Comparison of ENCODE assay signal across 8 cellular contexts in genomic region chr11:73178092-73178539, GRCh38. TPM values are rescaled to one million over a fixed set of nuclear protein-coding genes. Genes with fewer than 3 reads are reported as not detected.
A peak's percentile ranks its signal among the peaks of the same experiment; 100 is the strongest.
DNase-seq lines count a peak whose midpoint lies in the region; ATAC-seq and TF ChIP-seq lines count a peak whose summit lies in the region.

No MANE protein-coding gene starts in this region.

- H3K4me3 Mint-ChIP-seq in CD4-positive, alpha-beta T cell = no peak overlapping the region
- no peak overlapping the region for H3K4me3 Mint-ChIP-seq in activated naive CD4-positive, alpha-beta T cell treated with anti-CD3 and anti-CD28 coated beads, Interleukin-2, amount 10 ng/mL, durations not matched to agents 7 days and 5 days
- H3K4me3 Mint-ChIP-seq in glutamatergic neuron (ENCODE audit: unreplicated experiment) (no peak overlapping the region), type B pancreatic cell (no peak overlapping the region)

- H2AFZ ChIP-seq in Karpas-422 (ENCODE audit: low read length) = no peak overlapping the region

- no peaks in the 10 kb centered on the region for H3K27me3 Mint-ChIP-seq in CD4-positive, alpha-beta T cell
- peaks cover 50% of the 10 kb centered on the region for H3K27me3 Mint-ChIP-seq in activated naive CD4-positive, alpha-beta T cell treated with anti-CD3 and anti-CD28 coated beads, Interleukin-2, amount 10 ng/mL, durations not matched to agents 7 days and 5 days
- peaks cover 2% of the 10 kb centered on the region for H3K27me3 Mint-ChIP-seq in glutamatergic neuron (ENCODE audit: unreplicated experiment)
- peaks cover 7% of the 10 kb centered on the region for H3K27me3 Mint-ChIP-seq in type B pancreatic cell

- H4K20me1 ChIP-seq in Karpas-422 (ENCODE audit: insufficient read depth, low read depth, low read length) = no peaks in the 10 kb centered on the region

- no peak overlapping the region for H3K27ac ChIP-seq in CD4-positive, alpha-beta T cell (ENCODE audit: low read depth, low read length)
- peak overlapping the region; percentile 88; the same call in 1 of the 2 replicates for H3K27ac ChIP-seq in Karpas-422 (ENCODE audit: low read length)
- H3K27ac ChIP-seq in SK-N-MC = no peak overlapping the region

- H3K27ac Mint-ChIP-seq in CD4-positive, alpha-beta T cell = no peak overlapping the region
- no peak overlapping the region for H3K27ac Mint-ChIP-seq in activated naive CD4-positive, alpha-beta T cell treated with anti-CD3 and anti-CD28 coated beads, Interleukin-2, amount 10 ng/mL, durations not matched to agents 7 days and 5 days
- H3K27ac Mint-ChIP-seq in glutamatergic neuron (ENCODE audit: unreplicated experiment) (no peak overlapping the region), type B pancreatic cell (no peak overlapping the region)

- peak overlapping the region; percentile 61 for H3K9ac ChIP-seq in Karpas-422 (ENCODE audit: low read length)
- H3K9ac ChIP-seq in SK-N-MC (ENCODE audit: insufficient read length) = no peak overlapping the region

- TF ChIP-seq CTCF in CD4-positive, alpha-beta T cell (IDR thresholded peaks at IDR 0.05) = peak; percentile 78
- TF ChIP-seq CTCF in glutamatergic neuron (IDR thresholded peaks at IDR 0.05; ENCODE audit: partially characterized antibody, unreplicated experiment) (peak; percentile 40), type B pancreatic cell (conservative IDR thresholded peaks at IDR 0.05) (peak; percentile 81)

- CTCF ChIA-PET in CD4-positive, alpha-beta T cell (lab: Charles Lee) = interaction anchor here (0.6 to 2.6 kb wide), 9 partner anchors 25 to 462 kb away, joined by 3 to 23 read pairs (median 4); no protein-coding TSS in a partner anchor
- CTCF ChIA-PET in activated naive CD4-positive, alpha-beta T cell treated with anti-CD3 and anti-CD28 coated beads, Interleukin-2, amount 10 ng/mL, durations not matched to agents 7 days and 5 days (lab: Charles Lee) = interaction anchor here (0.7 to 7.0 kb wide), 38 partner anchors 8 to 589 kb away, joined by 3 to 180 read pairs (median 5); partner anchors contain the start of genes ATG16L2 and FCHSD2

- H3K9me3 Mint-ChIP-seq in CD4-positive, alpha-beta T cell = no peaks in the 10 kb centered on the region
- no peaks in the 10 kb centered on the region for H3K9me3 Mint-ChIP-seq in activated naive CD4-positive, alpha-beta T cell treated with anti-CD3 and anti-CD28 coated beads, Interleukin-2, amount 10 ng/mL, durations not matched to agents 7 days and 5 days
- H3K9me3 Mint-ChIP-seq in glutamatergic neuron (ENCODE audit: unreplicated experiment) = no peaks in the 10 kb centered on the region
- no peaks in the 10 kb centered on the region for H3K9me3 Mint-ChIP-seq in type B pancreatic cell

- peaks cover 28% of the 10 kb centered on the region for H3K4me1 ChIP-seq in Karpas-422 (ENCODE audit: low read length)

- H3K36me3 ChIP-seq in Karpas-422 (ENCODE audit: insufficient read depth, low read length) (no peaks in the 10 kb centered on the region), SK-N-MC (ENCODE audit: insufficient read depth, low read length) (no peaks in the 10 kb centered on the region)

- H3K9me3 ChIP-seq in CD4-positive, alpha-beta T cell (ENCODE audit: control insufficient read depth, low read length) = no peaks in the 10 kb centered on the region
- no peaks in the 10 kb centered on the region for H3K9me3 ChIP-seq in Karpas-422 (ENCODE audit: low read length)
- H3K9me3 ChIP-seq in SK-N-MC (ENCODE audit: low read depth, low read length) = no peaks in the 10 kb centered on the region

- H3K36me3 Mint-ChIP-seq in CD4-positive, alpha-beta T cell (ENCODE audit: low read depth) = no peaks in the 10 kb centered on the region
- no peaks in the 10 kb centered on the region for H3K36me3 Mint-ChIP-seq in activated naive CD4-positive, alpha-beta T cell treated with anti-CD3 and anti-CD28 coated beads, Interleukin-2, amount 10 ng/mL, durations not matched to agents 7 days and 5 days
- H3K36me3 Mint-ChIP-seq in glutamatergic neuron (ENCODE audit: unreplicated experiment) (no peaks in the 10 kb centered on the region), type B pancreatic cell (no peaks in the 10 kb centered on the region)

- no peak overlapping the region for H3K4me2 ChIP-seq in Karpas-422 (ENCODE audit: low read depth, low read length, poor library complexity, severe bottlenecking)

- H3K9me2 ChIP-seq in Karpas-422 (replicated peaks; ENCODE audit: insufficient read depth, low read length) = no peaks in the 10 kb centered on the region

- intact Hi-C loops in CD4-positive, alpha-beta T cell (cut with DNase I, micrococcal nuclease) = loop anchor here (1.0 to 5.0 kb wide), 9 partner anchors 37 to 706 kb away; no protein-coding TSS in a partner anchor
- intact Hi-C loops in posterior vena cava (cut with DNase I) = loop anchor here (2.0 to 10.0 kb wide), 3 partner anchors 347 to 453 kb away; no protein-coding TSS in a partner anchor

- H3K4me3 ChIP-seq in Karpas-422 (ENCODE audit: low read length) (no peak overlapping the region), SK-N-MC (no peak overlapping the region)

- H3K79me2 ChIP-seq in Karpas-422 (ENCODE audit: low read length) = no peaks in the 10 kb centered on the region

- no peaks in the 10 kb centered on the region for H3K27me3 ChIP-seq in CD4-positive, alpha-beta T cell (ENCODE audit: control insufficient read depth, insufficient read depth, low read length)
- H3K27me3 ChIP-seq in Karpas-422 (ENCODE audit: low read length) = no peaks in the 10 kb centered on the region

- H3K4me1 Mint-ChIP-seq in CD4-positive, alpha-beta T cell (ENCODE audit: low read depth) = no peaks in the 10 kb centered on the region
- H3K4me1 Mint-ChIP-seq in activated naive CD4-positive, alpha-beta T cell treated with anti-CD3 and anti-CD28 coated beads, Interleukin-2, amount 10 ng/mL, durations not matched to agents 7 days and 5 days = peaks cover 29% of the 10 kb centered on the region
- H3K4me1 Mint-ChIP-seq in glutamatergic neuron (ENCODE audit: low read depth, unreplicated experiment) = peaks cover 5% of the 10 kb centered on the region
- peaks cover 8% of the 10 kb centered on the region for H3K4me1 Mint-ChIP-seq in type B pancreatic cell (ENCODE audit: unreplicated experiment)

- ATAC-seq in CD4-positive, alpha-beta T cell (ENCODE audit: poor library complexity) = peak; percentile 100
- ATAC-seq in GM21360 (IDR thresholded peaks at IDR 0.05; ENCODE audit: unreplicated experiment) = peak; percentile 65

- peak; percentile 71 to 87 (median 74) for DNase-seq in CD4-positive, alpha-beta T cell
- peak; percentile 95 for DNase-seq in Karpas-422
- DNase-seq in SK-N-MC (ENCODE audit: low read depth, low spot score) = peak; percentile 6
- peak; percentile 90 for DNase-seq in activated naive CD4-positive, alpha-beta T cell treated with anti-CD3 and anti-CD28 coated beads, Interleukin-2, amount 10 ng/mL, durations not matched to agents 7 days and 5 days
- peak; percentile 71 for DNase-seq in glutamatergic neuron
- DNase-seq in posterior vena cava (ENCODE audit: low spot score) = peak; percentile 96
- no peak for DNase-seq in type B pancreatic cell (ENCODE audit: extremely low spot score, unreplicated experiment)

- POLR2A ChIA-PET in CD4-positive, alpha-beta T cell (lab: Charles Lee) = interaction anchor here (0.9 to 2.1 kb wide), 8 partner anchors 35 to 456 kb away, joined by 3 to 10 read pairs (median 4); partner anchors contain the start of gene FCHSD2

RNA-seq across cellular contexts. Expression of gene FCHSD2, which starts 36.0 kb away (rescaled TPM):
- total RNA-seq in CD4-positive, alpha-beta T cell = 10 to 100 TPM; 48.6 to 50.7 TPM
- total RNA-seq in Karpas-422 (2014; rRNA removed; shearing (Covaris generic); ENCODE audit: low replicate concordance) = 41.1 and 48.2 TPM in 2 replicates
- 19.7 TPM for total RNA-seq in glutamatergic neuron (ENCODE audit: unreplicated experiment)
- total RNA-seq in posterior vena cava = 10 to 100 TPM; 55.6 to 62.1 TPM
- total RNA-seq in type B pancreatic cell (ENCODE audit: low replicate concordance) = 30.8 and 32.0 TPM in 2 replicates

RNA-seq across cellular contexts. Expression of gene P2RY2, which starts 40.0 kb away (rescaled TPM):
- not detected for total RNA-seq in CD4-positive, alpha-beta T cell
- not detected in 2 replicates for total RNA-seq in Karpas-422 (2014; rRNA removed; shearing (Covaris generic); ENCODE audit: low replicate concordance)
- total RNA-seq in glutamatergic neuron (ENCODE audit: unreplicated experiment) (0.69 TPM), posterior vena cava (1 to 10 TPM in 1 of 2 donors, under 1 TPM in 1; 0.74 to 3.1 TPM), type B pancreatic cell (ENCODE audit: low replicate concordance) (12.1 and 25.3 TPM in 2 replicates)
